Comparison of ENCODE assay signal across 10 cellular contexts in genomic region chr10:96588601-96589419, GRCh38. TPM values are rescaled to one million over a fixed set of nuclear protein-coding genes. Genes with fewer than 3 reads are reported as not detected.
DNase-seq lines count a peak whose midpoint lies in the region; ATAC-seq lines count a peak whose summit lies in the region.
"Had no signal": no experiment of that assay in that cellular context is flagged by ENCODE, and none has a peak within 500 bp of the region (broad histone marks: within the 10 kb centered on the region; RNA-seq: fewer than 3 reads in every experiment).

No MANE protein-coding gene starts in this region.

- intact Hi-C loops in left colon (cut with DNase I, micrococcal nuclease), result no loop called here
- intact Hi-C loops in cardiac septum (cut with DNase I), result loop anchor here (5.0 kb wide), 1 partner anchor 243 kb away; the partner anchor contains the start of gene LCOR

- peak; percentile 48 for ATAC-seq in GM19395 (IDR thresholded peaks at IDR 0.05; ENCODE audit: unreplicated experiment)
- ATAC-seq in left colon, result peak; percentile 1

- peak; percentile 63 for DNase-seq in EH (ENCODE audit: low read depth)
- DNase-seq in M059J (ENCODE audit: low read depth), result peak; percentile 66
- DNase-seq in left colon, result no peak
- no peak for DNase-seq in NCI-H2107 treated with DMSO at 0.1 percent for 48 hours (lab: John Stamatoyannopoulos, UW; ENCODE audit: unreplicated experiment)
- no peak for DNase-seq in NCI-H1417 treated with DMSO at 0.1 percent for 48 hours (lab: John Stamatoyannopoulos, UW)
- no peak for DNase-seq in cardiac septum (ENCODE audit: low spot score)
- DNase-seq in SIG-M5 treated with dmso at 0.1 percent for 504 hours (lab: John Stamatoyannopoulos, UW; ENCODE audit: unreplicated experiment), result no peak
- DNase-seq: kidney, T-helper 9 cell had no signal

RNA-seq across cellular contexts. Expression of gene TM9SF3, which starts 2.0 kb away (rescaled TPM):
- 77.3 and 81.2 TPM in 2 replicates for total RNA-seq in M059J (2014; rRNA removed; shearing (Covaris generic))
- total RNA-seq in left colon (100 to 1,000 TPM; 259 to 271 TPM), cardiac septum (76.1 TPM)

Comparison
In these comparisons a context has a peak if more than half of its experiments do, and no peak if none do; other contexts are left out.
1. DNase-seq: peak in EH (single experiment) and M059J (single experiment); none in left colon (0 of 2), NCI-H2107 treated with DMSO at 0.1 percent for 48 hours (single experiment), NCI-H1417 treated with DMSO at 0.1 percent for 48 hours (single experiment), cardiac septum (single experiment) and SIG-M5 treated with dmso at 0.1 percent for 504 hours (single experiment).